In the genomic region with DNA sequence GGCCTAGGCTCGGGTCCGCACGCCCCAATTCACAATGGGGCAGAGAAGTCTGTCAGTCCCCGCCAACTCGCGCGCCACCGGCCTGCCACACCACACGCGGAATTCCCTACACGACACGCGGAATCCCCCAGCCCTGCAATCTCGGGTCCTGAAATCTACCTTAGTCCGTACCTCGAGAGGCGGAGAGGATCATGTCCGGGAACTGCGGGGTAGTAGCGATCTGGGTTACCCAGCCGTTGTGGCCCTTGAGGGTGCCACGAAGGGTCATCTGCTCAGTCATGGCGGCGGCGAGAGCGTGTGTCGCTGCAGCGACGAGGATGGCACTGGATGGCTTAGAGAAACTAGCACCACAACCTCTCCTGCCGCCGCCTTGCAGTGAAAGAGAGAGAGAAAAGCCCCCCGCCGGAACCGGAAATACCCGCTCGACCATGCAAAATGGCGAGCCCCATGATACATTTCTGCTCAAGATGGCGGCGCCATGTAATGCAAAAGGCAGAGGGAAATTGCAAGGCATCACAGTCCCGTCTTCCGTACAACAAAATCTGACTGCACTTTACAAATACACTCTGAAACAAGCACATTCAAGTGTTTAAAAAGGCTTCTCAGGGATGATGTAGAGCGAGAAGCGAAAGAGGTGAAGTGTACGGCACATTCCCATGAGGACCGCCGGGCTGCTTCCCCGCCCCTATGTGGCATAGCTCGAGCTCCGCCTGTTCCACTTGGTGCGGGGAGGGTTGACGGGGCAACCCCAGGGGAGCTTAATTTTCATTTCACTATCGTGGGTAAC, we compare ENCODE assay signal across 9 cellular contexts. TPM values are rescaled to one million over a fixed set of nuclear protein-coding genes. Genes with fewer than 3 reads are reported as not detected.
DNase-seq lines count a peak whose midpoint lies in the region; ATAC-seq, FAIRE-seq and TF ChIP-seq lines count a peak whose summit lies in the region.
"Had no signal": no experiment of that assay in that cellular context is flagged by ENCODE, and none has a peak within 500 bp of the region (broad histone marks: within the 10 kb centered on the region; RNA-seq: fewer than 3 reads in every experiment).

A gene (minus strand): TSS at position 386 of the 787 bp plus-strand sequence. CDS start 106 bp downstream, at position 280.

- no peaks in the 10 kb centered on the region for H3K27me3 ChIP-seq in H1 (replicated peaks in 1 of 4; ENCODE audit: control insufficient read depth in 3 of 4, extremely low read depth in 1 of 4, insufficient read depth in 3 of 4, low read length in 3 of 4)

- peaks cover 35 to 52% (median 40%) of the 10 kb centered on the region in 4 experiments for H3K36me3 ChIP-seq in H1 (ENCODE audit: control insufficient read depth in 2 of 4, insufficient read depth in 4 of 4, low read length in 3 of 4)

- 0 out of 2 replicates have a peak within 1 kb of the TSS, but pooled peaks have one; percentile 19 for H2BK20ac ChIP-seq in H1 (ENCODE audit: low read length)

- H3K23ac ChIP-seq in H1 (ENCODE audit: insufficient read length) = no peak within 1 kb of the TSS

- H3K27ac ChIP-seq in H1 (ENCODE audit: low read depth, low read length) = peak within 1 kb of the TSS; percentile 97

- H2AK5ac ChIP-seq in H1 (ENCODE audit: low read depth, low read length) = peak within 1 kb of the TSS; percentile 95

- H3K4me3 ChIP-seq in AG10803 (ENCODE audit: low read length) (peak within 1 kb of the TSS; percentile 98), H1 (ENCODE audit: extremely low read depth in 1 of 4, insufficient read depth in 2 of 4, low read depth in 3 of 4, low read length in 4 of 4) (peak within 1 kb of the TSS; percentile 83 to 100 (median 96))

- H4K8ac ChIP-seq in H1 (ENCODE audit: extremely low read depth, insufficient read depth, low read length) = peak within 1 kb of the TSS; percentile 99

- H2BK120ac ChIP-seq in H1 (replicated peaks; ENCODE audit: low read depth, low read length) = no peak within 1 kb of the TSS

- H3K79me2 ChIP-seq in H1 (ENCODE audit: control insufficient read depth in 1 of 2, insufficient read depth in 2 of 2, low read length in 2 of 2) = peaks cover 39 to 71% of the 10 kb centered on the region in 2 experiments

- H3K56ac ChIP-seq in H1 (replicated peaks; ENCODE audit: insufficient read length, low read depth, low read length) = peak within 1 kb of the TSS; percentile 75

- POLR2A ChIA-PET in H1 (lab: Charles Lee; ENCODE audit: partially characterized antibody) = interaction anchor here (0.6 to 34.2 kb wide), 23 partner anchors 6 to 84 kb away, joined by 3 to 1334 read pairs (median 4); a partner anchor contains a TSS

- no peak within 1 kb of the TSS for H2BK15ac ChIP-seq in H1 (ENCODE audit: low read length)

- peaks cover 17% of the 10 kb centered on the region for H3K23me2 ChIP-seq in H1 (ENCODE audit: low read depth, low read length)

- H3K14ac ChIP-seq in H1 (ENCODE audit: insufficient read length) = no peak within 1 kb of the TSS

- peak; percentile 86 for DNase-seq in AG10803 (ENCODE audit: low read depth)
- DNase-seq in activated CD4-positive, alpha-beta T cell treated with anti-CD3 and anti-CD28 coated beads, Interleukin-2, amount 50 U/mL, for 4 hours = peak; percentile 88 to 89
- peak in 1 of 2 experiments; percentile 91 for DNase-seq in H1 (ENCODE audit: low read depth in 1 of 2, low spot score in 2 of 2)
- DNase-seq in middle frontal gyrus (ENCODE audit: extremely low spot score, low spot score) = peak; percentile 82
- DNase-seq in stimulated activated CD8-positive, alpha-beta memory T cell treated with anti-CD3 and anti-CD28 coated beads, Interleukin-2, amount 100 ng/mL, for 48 hours (ENCODE audit: low read depth in 2 of 2) = peak; percentile 74 to 80
- DNase-seq in effector CD8-positive, alpha-beta T cell (lab: John Stamatoyannopoulos, UW) = no peak

- 0 out of 3 replicates have a peak, but pooled peaks of 1 of the 2 experiments have one; percentile 67 for TF ChIP-seq EP300 in H1 (IDR thresholded peaks at IDR 0.05; ENCODE audit: borderline replicate concordance in 1 of 2, low read depth in 2 of 2, low read length in 2 of 2)

- 1% methylated on average over 48 of the region's 52 CpGs; no CpG with 5 or more reads in 1 of the 2 experiments for WGBS in H1 (ENCODE audit: extremely low coverage in 1 of 2, insufficient coverage in 1 of 2, insufficient read length in 1 of 2, insufficient replicate concordance in 2 of 2, low coverage in 1 of 2, low lambda C conversion rate in 2 of 2, missing lambda C conversion rate in 1 of 2), 2 experiments

- CTCF ChIA-PET in H1 (lab: Charles Lee; ENCODE audit: partially characterized antibody) = interaction anchor here (0.9 to 1.2 kb wide), 2 partner anchors 16 to 48 kb away, joined by 3 read pairs; no protein-coding TSS in a partner anchor

- TF ChIP-seq CTCF in AG10803 (conservative IDR thresholded peaks at IDR 0.05; ENCODE audit: low read length) (no peak), H1 (IDR thresholded peaks at IDR 0.05; ENCODE audit: control extremely low read depth in 1 of 3, insufficient read depth in 1 of 3, low read depth in 1 of 3, low read length in 3 of 3) (no peak)

- peak within 1 kb of the TSS; percentile 91 for H4K91ac ChIP-seq in H1 (replicated peaks; ENCODE audit: insufficient read length, low read length)

- peaks cover 8 to 23% (median 12%) of the 10 kb centered on the region in 4 experiments for H3K4me1 ChIP-seq in H1 (replicated peaks in 1 of 4; ENCODE audit: control insufficient read depth in 3 of 4, insufficient read depth in 4 of 4, low read length in 3 of 4)

- peak within 1 kb of the TSS; percentile 99 for H2BK5ac ChIP-seq in H1 (ENCODE audit: low read depth, low read length)

- peaks cover 11% of the 10 kb centered on the region for H3K79me1 ChIP-seq in H1 (ENCODE audit: low read depth, low read length)

- H2BK12ac ChIP-seq in H1 (ENCODE audit: low read depth, low read length) = peak within 1 kb of the TSS; percentile 46

- peak within 1 kb of the TSS; percentile 81 to 97 for H3K4me2 ChIP-seq in H1 (ENCODE audit: insufficient read depth in 1 of 2, low read depth in 2 of 2, low read length in 2 of 2)

- FAIRE-seq in H1 (lab: Jason Lieb, UNC) = no peak
- FAIRE-seq: colon had no signal

- peak within 1 kb of the TSS; percentile 96 for H4K5ac ChIP-seq in H1 (ENCODE audit: insufficient read length, low read depth, low read length)

- peak; percentile 62 for ATAC-seq in GM19438 (IDR thresholded peaks at IDR 0.05; ENCODE audit: low read depth, unreplicated experiment)
- peak; percentile 30 for ATAC-seq in HG03575 (IDR thresholded peaks at IDR 0.05; ENCODE audit: extremely low read depth, insufficient number of reproducible peaks, low FRiP score, unreplicated experiment)

- H3K18ac ChIP-seq in H1 (ENCODE audit: extremely low read depth, low read length) = peak within 1 kb of the TSS; percentile 95

- peaks cover 16 to 29% of the 10 kb centered on the region in 2 experiments for H4K20me1 ChIP-seq in H1 (replicated peaks in 1 of 2; ENCODE audit: control insufficient read depth in 1 of 2, insufficient read depth in 2 of 2, low read length in 2 of 2)

- H3K9me3 ChIP-seq in H1 (ENCODE audit: insufficient read depth in 2 of 2, low read depth in 1 of 2, low read length in 1 of 2) = no peaks in the 10 kb centered on the region

- peak within 1 kb of the TSS; percentile 100 for H2AFZ ChIP-seq in H1 (ENCODE audit: low read length)

- H3K9ac ChIP-seq in H1 (replicated peaks in 1 of 4; ENCODE audit: extremely low read depth in 1 of 4, low read depth in 3 of 4, low read length in 3 of 4) = peak within 1 kb of the TSS; percentile 97 to 99 (median 98)

- no peak for TF ChIP-seq RAD21 in H1 (IDR thresholded peaks at IDR 0.05 in 1 of 2, conservative IDR thresholded peaks at IDR 0.05 in 1 of 2; ENCODE audit: low read depth in 2 of 2, low read length in 2 of 2)

- peak in 1 of 2 experiments; percentile 93; a peak in 2 of 3 replicates for TF ChIP-seq POLR2A in H1 (IDR thresholded peaks at IDR 0.05; ENCODE audit: control extremely low read depth in 1 of 2, low read depth in 2 of 2, low read length in 2 of 2)

- peak within 1 kb of the TSS; percentile 94 for H3K4ac ChIP-seq in H1 (replicated peaks; ENCODE audit: insufficient read length, low read depth, low read length)

TF ChIP-seq in H1, 55 proteins besides CTCF, POLR2A, EP300 and RAD21 (continues in another document):
- TF ChIP-seq TEAD4 (IDR thresholded peaks at IDR 0.05; ENCODE audit: low read depth, low read length) = 0 out of 2 replicates have a peak, but pooled peaks have one; percentile 43
- no peak for TF ChIP-seq HDAC6 (IDR thresholded peaks at IDR 0.05; ENCODE audit: low read depth, low read length)
- no peak; the same call in 1 of the 2 replicates for TF ChIP-seq JUND (IDR thresholded peaks at IDR 0.05; ENCODE audit: low read length)
- peak; percentile 8; the same call in 1 of the 2 replicates for TF ChIP-seq SP1 (IDR thresholded peaks at IDR 0.05; ENCODE audit: low read depth, low read length)
- TF ChIP-seq TCF12 (IDR thresholded peaks at IDR 0.05; ENCODE audit: low read depth, low read length) = no peak
- TF ChIP-seq NRF1 (IDR thresholded peaks at IDR 0.05; ENCODE audit: low read depth, low read length) = no peak
- no peak for TF ChIP-seq RXRA (IDR thresholded peaks at IDR 0.05; ENCODE audit: insufficient read depth, low read depth, low read length)
- TF ChIP-seq BACH1 (IDR thresholded peaks at IDR 0.05; ENCODE audit: low read length) = no peak
- TF ChIP-seq ZNF274 (IDR thresholded peaks at IDR 0.05; ENCODE audit: borderline replicate concordance, extremely low read depth, low read length) = no peak
- TF ChIP-seq CBX5 (IDR thresholded peaks at IDR 0.05; ENCODE audit: low read depth, low read length) = no peak
- TF ChIP-seq SIX5 (IDR thresholded peaks at IDR 0.05; ENCODE audit: low read depth, low read length) = 0 out of 2 replicates have a peak, but pooled peaks have one; percentile 18
- TF ChIP-seq SUZ12 (IDR thresholded peaks at IDR 0.05; ENCODE audit: low read length) = no peak
- peak; percentile 99 for TF ChIP-seq TAF1 (IDR thresholded peaks at IDR 0.05; ENCODE audit: low read depth, low read length)
- no peak for TF ChIP-seq CBX8 (IDR thresholded peaks at IDR 0.05; ENCODE audit: borderline replicate concordance, low read depth, low read length)
- TF ChIP-seq TAF7 (optimal IDR thresholded peaks at IDR 0.05; ENCODE audit: borderline replicate concordance, low read depth, low read length) = peak; percentile 99
- no peak for TF ChIP-seq SRF (IDR thresholded peaks at IDR 0.05; ENCODE audit: low read depth, low read length)

RNA-seq across cellular contexts. Expression of the gene that starts here (rescaled TPM):
- total RNA-seq in H1 (2021; fragmentation: NEBNext Ultra II Directional; extraction: Animal tissue kit (Norgen Biotek cat#: 25700)) = 2,564 and 2,589 TPM in 2 replicates
- polyA plus RNA-seq in H1 (2011; rRNA removed) = 7,578 and 7,971 TPM in 2 replicates
- polyA plus RNA-seq in H1 (2011; cell fraction: cytosol; rRNA removed) = 6,759 TPM
- polyA plus RNA-seq in H1 (2011; cell fraction: nucleus; rRNA removed) = 7,543 TPM
- polyA plus RNA-seq in H1 (2012, experiment 1 of 2) = 3,817 to 4,876 TPM (median 4,535 TPM) in 4 replicates
- polyA plus RNA-seq in H1 (2012, experiment 2 of 2) = 4,888 TPM
- polyA plus RNA-seq in H1 (2013, experiment 1 of 2) = 2,646 TPM
- 2,607 TPM for polyA plus RNA-seq in H1 (2013, experiment 2 of 2)
- 7,141 and 7,318 TPM in 2 replicates for polyA minus RNA-seq in H1 (2011; rRNA and poly(A)+ RNA removed)
- 3,305 TPM for polyA minus RNA-seq in H1 (2011; cell fraction: cytosol; rRNA and poly(A)+ RNA removed)
- 3,286 TPM for polyA minus RNA-seq in H1 (2011; cell fraction: nucleus; rRNA and poly(A)+ RNA removed)
